23 cellular contexts compared by ENCODE assay signal in genomic region chr1:201185527-201186128, GRCh38. TPM values are rescaled to one million over a fixed set of nuclear protein-coding genes. Genes with fewer than 3 reads are reported as not detected.
DNase-seq lines count a peak whose midpoint lies in the region; ATAC-seq, FAIRE-seq and TF ChIP-seq lines count a peak whose summit lies in the region.
"Had no signal": no experiment of that assay in that cellular context is flagged by ENCODE, and none has a peak within 500 bp of the region (broad histone marks: within the 10 kb centered on the region; RNA-seq: fewer than 3 reads in every experiment).

No MANE protein-coding gene starts in this region.

- no peak for TF ChIP-seq CTCF in spleen (IDR thresholded peaks at IDR 0.05 in 8 of 11, conservative IDR thresholded peaks at IDR 0.05 in 3 of 11)

- no peaks in the 10 kb centered on the region for H3K36me3 Mint-ChIP-seq in activated T-cell treated with anti-CD3 and anti-CD28 coated beads, Interleukin-2, amount 50 U/mL, for 72 hours (ENCODE audit: insufficient read depth in 2 of 2)

- no peaks in the 10 kb centered on the region for H3K9me3 Mint-ChIP-seq in activated T-cell treated with anti-CD3 and anti-CD28 coated beads, Interleukin-2, amount 50 U/mL, for 72 hours
- H3K9me3 Mint-ChIP-seq: activated T-helper 2 cell treated with anti-CD3 and anti-CD28 coated beads, Interferon-gamma antibody, Interleukin-2, Interleukin-4, amounts not matched to agents 10 μg/mL and 5 μg/mL and 100 μg/mL, durations not matched to agents 14 hours and 24 hours and 36 hours; central memory CD8-positive, alpha-beta T cell; H9 had no signal

- peak; percentile 83 to 90 for ATAC-seq in activated T-cell treated with anti-CD3 and anti-CD28 coated beads, Interleukin-2, amount 50 U/mL, for 72 hours (replicated peaks in 1 of 2)
- no peak for ATAC-seq in GM19397 (IDR thresholded peaks at IDR 0.05; ENCODE audit: unreplicated experiment)

- H3K27me3 Mint-ChIP-seq in activated T-cell treated with anti-CD3 and anti-CD28 coated beads, Interleukin-2, amount 50 U/mL, for 72 hours (ENCODE audit: low read depth) = peaks cover 68% of the 10 kb centered on the region

- no peaks in the 10 kb centered on the region for H3K36me3 ChIP-seq in spleen
- H3K36me3 ChIP-seq: BLaER1, esophagus squamous epithelium, transverse colon had no signal

- FAIRE-seq in TTC549 (lab: Jason Lieb, UNC) = peak; percentile 75
- FAIRE-seq: endometrium, frontal cortex had no signal

- H3K27me3 ChIP-seq in spleen (replicated peaks in 1 of 7) = peaks cover 0 to 27% (median 0%) of the 10 kb centered on the region in 7 donors
- H3K27me3 ChIP-seq: BLaER1 had no signal

- peak; percentile 10 to 19 for DNase-seq in activated T-cell treated with anti-CD3 and anti-CD28 coated beads, Interleukin-2, amount 50 U/mL, for 72 hours
- DNase-seq in activated T-cell treated with anti-CD3 and anti-CD28 coated beads for 4 hours = no peak
- DNase-seq in mesenteric fat pad (ENCODE audit: low spot score) = peak; percentile 73
- peak; percentile 34 for DNase-seq in spleen
- DNase-seq in NCI-H2196 (lab: John Stamatoyannopoulos, UW; ENCODE audit: unreplicated experiment) = no peak
- DNase-seq: esophagus squamous epithelium, NCI-H1105 had no signal

- no peak overlapping the region for H3K27ac Mint-ChIP-seq in activated T-cell treated with anti-CD3 and anti-CD28 coated beads, Interleukin-2, amount 50 U/mL, for 72 hours
- H3K27ac Mint-ChIP-seq: activated T-helper 2 cell treated with anti-CD3 and anti-CD28 coated beads, Interferon-gamma antibody, Interleukin-2, Interleukin-4, amounts not matched to agents 10 μg/mL and 5 μg/mL and 100 μg/mL, durations not matched to agents 14 hours and 24 hours and 36 hours had no signal

- 74 to 85% (median 82%) methylated on average over 5 of the region's 5 CpGs for WGBS in spleen, 5 donors

- H3K4me1 ChIP-seq in spleen = no peaks in the 10 kb centered on the region
- H3K4me1 ChIP-seq: esophagus squamous epithelium had no signal

- no peaks in the 10 kb centered on the region for H3K9me3 ChIP-seq in spleen
- H3K9me3 ChIP-seq: BLaER1, esophagus squamous epithelium, transverse colon had no signal

- TF ChIP-seq POLR2A in spleen (IDR thresholded peaks at IDR 0.05) = no peak

- no peak overlapping the region for H3K4me3 ChIP-seq in spleen
- H3K4me3 ChIP-seq: BLaER1, esophagus squamous epithelium, transverse colon had no signal

- H3K27ac ChIP-seq in spleen = no peak overlapping the region
- H3K27ac ChIP-seq: BLaER1, esophagus squamous epithelium, transverse colon had no signal

- H3K4me3 Mint-ChIP-seq in activated T-cell treated with anti-CD3 and anti-CD28 coated beads, Interleukin-2, amount 50 U/mL, for 72 hours = no peak overlapping the region
- H3K4me3 Mint-ChIP-seq: central memory CD8-positive, alpha-beta T cell; H9 had no signal

- no peaks in the 10 kb centered on the region for H3K4me1 Mint-ChIP-seq in activated T-cell treated with anti-CD3 and anti-CD28 coated beads, Interleukin-2, amount 50 U/mL, for 72 hours (ENCODE audit: low read depth)
- H3K4me1 Mint-ChIP-seq: central memory CD8-positive, alpha-beta T cell had no signal

- intact Hi-C loops in spleen (cut with DNase I; ENCODE audit: low total_unique reads) = no loop called here

RNA-seq across cellular contexts. Expression of gene IGFN1, which starts 5.0 kb away (rescaled TPM):
- under 1 TPM; 0.02 to 0.46 TPM for total RNA-seq in activated T-cell treated with anti-CD3 and anti-CD28 coated beads, Interleukin-2, amount 50 U/mL, for 72 hours
- not detected for total RNA-seq in mesenteric fat pad
- not detected for total RNA-seq in spleen
- under 1 TPM; 0.02 to 0.03 (median 0.02) TPM for polyA plus RNA-seq in spleen
- total RNA-seq: activated T-helper 2 cell treated with anti-CD3 and anti-CD28 coated beads, Interferon-gamma antibody, Interleukin-2, Interleukin-4, amounts not matched to agents 10 μg/mL and 5 μg/mL and 100 μg/mL, durations not matched to agents 14 hours and 24 hours and 36 hours; dermis microvascular lymphatic vessel endothelial cell; esophagus squamous epithelium; H9; pulmonary artery endothelial cell; T-helper 1 cell treated with Interleukin-12 subunit alpha and Interleukin-12 subunit beta and Interleukin-4 antibody, amounts not matched to agents 30 ng/mL and 1 ng/mL, for 36 hours had no signal
- polyA plus RNA-seq: AG04450 had no signal

RNA-seq across cellular contexts. Expression of gene TMEM9, which starts 31.4 kb away (rescaled TPM):
- total RNA-seq in activated T-cell treated with anti-CD3 and anti-CD28 coated beads, Interleukin-2, amount 50 U/mL, for 72 hours = 10 to 100 TPM; 25.8 to 30.2 TPM
- total RNA-seq in mesenteric fat pad (29.2 TPM), spleen (10 to 100 TPM; 21.5 to 50.3 (median 33.9) TPM)
- polyA plus RNA-seq in spleen = 10 to 100 TPM; 28.2 to 39.8 (median 35.6) TPM

RNA-seq across cellular contexts. Expression of gene ASCL5, which starts 58.6 kb away (rescaled TPM):
- under 1 TPM; 0.16 to 0.22 TPM for total RNA-seq in activated T-cell treated with anti-CD3 and anti-CD28 coated beads, Interleukin-2, amount 50 U/mL, for 72 hours
- not detected for total RNA-seq in mesenteric fat pad
- total RNA-seq in spleen = under 1 TPM in 1 of 7 donors, not detected in 6; 0.85 TPM
- polyA plus RNA-seq in spleen = under 1 TPM; 0.06 to 0.09 (median 0.09) TPM
- total RNA-seq: activated T-helper 2 cell treated with anti-CD3 and anti-CD28 coated beads, Interferon-gamma antibody, Interleukin-2, Interleukin-4, amounts not matched to agents 10 μg/mL and 5 μg/mL and 100 μg/mL, durations not matched to agents 14 hours and 24 hours and 36 hours; dermis microvascular lymphatic vessel endothelial cell; esophagus squamous epithelium; frontal cortex; HT1080; MCF 10A; pulmonary artery endothelial cell; SK-MEL-5; T-helper 1 cell treated with Interleukin-12 subunit alpha and Interleukin-12 subunit beta and Interleukin-4 antibody, amounts not matched to agents 30 ng/mL and 1 ng/mL, for 36 hours; transverse colon had no signal
- polyA plus RNA-seq: AG04450 had no signal

Comparison
In these comparisons a context has a peak if more than half of its experiments do, and no peak if none do; other contexts are left out.
1. DNase-seq: peak in activated T-cell treated with anti-CD3 and anti-CD28 coated beads, Interleukin-2, amount 50 U/mL, for 72 hours (2 of 2), mesenteric fat pad (single experiment) and spleen (single experiment); none in activated T-cell treated with anti-CD3 and anti-CD28 coated beads for 4 hours (single experiment) and NCI-H2196 (single experiment).